ENCODE assay signal across 19 cellular contexts in genomic region chr6:87054143-87054833, GRCh38. TPM values are rescaled to one million over a fixed set of nuclear protein-coding genes. Genes with fewer than 3 reads are reported as not detected.
DNase-seq lines count a peak whose midpoint lies in the region; ATAC-seq and TF ChIP-seq lines count a peak whose summit lies in the region.
"Had no signal": no experiment of that assay in that cellular context is flagged by ENCODE, and none has a peak within 500 bp of the region (broad histone marks: within the 10 kb centered on the region; RNA-seq: fewer than 3 reads in every experiment).

No MANE protein-coding gene starts in this region.

- H3K9me3 ChIP-seq in MM.1S (replicated peaks; ENCODE audit: insufficient read depth, low read length) (no peaks in the 10 kb centered on the region), breast epithelium (no peaks in the 10 kb centered on the region)

- H3K4me3 ChIP-seq in MM.1S (ENCODE audit: low read length): peak overlapping the region; percentile 33
- no peak overlapping the region for H3K4me3 ChIP-seq in breast epithelium

- H3K36me3 Mint-ChIP-seq in stimulated activated naive B cell treated with anti-CD40 and anti-IgM and Interleukin-4, amounts not matched to agents 10 μg/mL and 1 μg/mL and 100 μg/mL, for 72 hours: no peaks in the 10 kb centered on the region
- no peaks in the 10 kb centered on the region for H3K36me3 Mint-ChIP-seq in activated CD4-positive, alpha-beta T cell treated with anti-CD3 and anti-CD28 coated beads, Interleukin-2, amount 10 ng/mL, durations not matched to agents 7 days and 5 days (ENCODE audit: low read depth)

- no peak for TF ChIP-seq CTCF in MM.1S (IDR thresholded peaks at IDR 0.05; ENCODE audit: low read length)
- no peak for TF ChIP-seq CTCF in breast epithelium (IDR thresholded peaks at IDR 0.05)

- H3K4me2 ChIP-seq in MM.1S (ENCODE audit: low read depth, low read length): peak overlapping the region; percentile 56

- peak overlapping the region; percentile 70; the same call in 1 of the 2 replicates for H3K27ac ChIP-seq in MM.1S (ENCODE audit: low read length)
- no peak overlapping the region for H3K27ac ChIP-seq in breast epithelium

- H2AFZ ChIP-seq in MM.1S (ENCODE audit: low read length): peak overlapping the region; percentile 41

- no peaks in the 10 kb centered on the region for H3K27me3 Mint-ChIP-seq in stimulated activated naive B cell treated with anti-CD40 and anti-IgM and Interleukin-4, amounts not matched to agents 10 μg/mL and 1 μg/mL and 100 μg/mL, for 72 hours
- H3K27me3 Mint-ChIP-seq in activated CD4-positive, alpha-beta T cell treated with anti-CD3 and anti-CD28 coated beads, Interleukin-2, amount 10 ng/mL, durations not matched to agents 7 days and 5 days: peaks cover 23% of the 10 kb centered on the region

- no peaks in the 10 kb centered on the region for H3K79me2 ChIP-seq in MM.1S (ENCODE audit: low read length)

- POLR2A ChIA-PET in activated CD4-positive, alpha-beta T cell treated with anti-CD3 and anti-CD28 coated beads, Interleukin-2, amount 10 ng/mL, durations not matched to agents 7 days and 5 days (lab: Charles Lee): no interaction called here

- ATAC-seq in GM19351 (IDR thresholded peaks at IDR 0.05; ENCODE audit: unreplicated experiment): peak; percentile 40
- peak; percentile 54 for ATAC-seq in GM21786 (IDR thresholded peaks at IDR 0.05; ENCODE audit: unreplicated experiment)
- peak; percentile 74 to 77 for ATAC-seq in stimulated activated naive B cell treated with anti-CD40 and anti-IgM and Interleukin-4, amounts not matched to agents 10 μg/mL and 1 μg/mL and 100 μg/mL, for 72 hours (replicated peaks)
- ATAC-seq: T-helper 17 cell had no signal

- CTCF ChIA-PET in activated CD4-positive, alpha-beta T cell treated with anti-CD3 and anti-CD28 coated beads, Interleukin-2, amount 10 ng/mL, durations not matched to agents 7 days and 5 days (lab: Charles Lee): interaction anchor here (0.6 to 0.9 kb wide), 3 partner anchors 8 to 285 kb away, joined by 3 to 4 read pairs (median 3); no protein-coding TSS in a partner anchor

- peak; percentile 58 for DNase-seq in MM.1S
- DNase-seq in stimulated activated naive B cell treated with anti-CD40 and anti-IgM and Interleukin-4, amounts not matched to agents 10 μg/mL and 1 μg/mL and 100 μg/mL, for 72 hours: no peak
- no peak for DNase-seq in NCI-H524 treated with DMSO at 0.1 percent for 48 hours (lab: John Stamatoyannopoulos, UW)
- DNase-seq in breast epithelium (ENCODE audit: low spot score in 2 of 2): no peak
- no peak for DNase-seq in activated CD4-positive, alpha-beta T cell treated with anti-CD3 and anti-CD28 coated beads, Interleukin-2, amount 10 ng/mL, durations not matched to agents 7 days and 5 days
- DNase-seq: ACHN; AML-193; CD4-positive, alpha-beta T cell; EL; NCI-H187 treated with DMSO at 0.1 percent for 48 hours; NCI-H345; NCI-H526 treated with DMSO at 0.1 percent for 48 hours; T-helper 17 cell had no signal

- H3K9ac ChIP-seq in MM.1S (ENCODE audit: low read length): peak overlapping the region; percentile 45; the same call in 1 of the 2 replicates

- peaks cover 30% of the 10 kb centered on the region for H3F3A ChIP-seq in MM.1S (ENCODE audit: insufficient read depth, low read length)

- H3K27ac Mint-ChIP-seq in stimulated activated naive B cell treated with anti-CD40 and anti-IgM and Interleukin-4, amounts not matched to agents 10 μg/mL and 1 μg/mL and 100 μg/mL, for 72 hours: peak overlapping the region; percentile 96
- H3K27ac Mint-ChIP-seq in activated CD4-positive, alpha-beta T cell treated with anti-CD3 and anti-CD28 coated beads, Interleukin-2, amount 10 ng/mL, durations not matched to agents 7 days and 5 days: no peak overlapping the region
- H3K27ac Mint-ChIP-seq: CD4-positive, alpha-beta T cell; T-helper 17 cell had no signal

- intact Hi-C loops in breast epithelium (cut with DNase I; ENCODE audit: low total_unique reads): no loop called here

- TF ChIP-seq POLR2A in breast epithelium (IDR thresholded peaks at IDR 0.05): no peak

- H4K20me1 ChIP-seq in MM.1S (ENCODE audit: insufficient read depth, low read length): no peaks in the 10 kb centered on the region

- H3K27me3 ChIP-seq in MM.1S (replicated peaks; ENCODE audit: insufficient read depth, low read length) (no peaks in the 10 kb centered on the region), breast epithelium (no peaks in the 10 kb centered on the region)

- H3K4me1 ChIP-seq in MM.1S (ENCODE audit: low read length): peaks cover 49% of the 10 kb centered on the region
- H3K4me1 ChIP-seq in breast epithelium: no peaks in the 10 kb centered on the region

- peak overlapping the region; percentile 62 to 64 for H3K4me3 Mint-ChIP-seq in stimulated activated naive B cell treated with anti-CD40 and anti-IgM and Interleukin-4, amounts not matched to agents 10 μg/mL and 1 μg/mL and 100 μg/mL, for 72 hours
- no peak overlapping the region for H3K4me3 Mint-ChIP-seq in activated CD4-positive, alpha-beta T cell treated with anti-CD3 and anti-CD28 coated beads, Interleukin-2, amount 10 ng/mL, durations not matched to agents 7 days and 5 days
- H3K4me3 Mint-ChIP-seq: CD4-positive, alpha-beta T cell; T-helper 17 cell had no signal

- peaks cover 14 to 32% of the 10 kb centered on the region in 2 donors for H3K4me1 Mint-ChIP-seq in stimulated activated naive B cell treated with anti-CD40 and anti-IgM and Interleukin-4, amounts not matched to agents 10 μg/mL and 1 μg/mL and 100 μg/mL, for 72 hours
- no peaks in the 10 kb centered on the region for H3K4me1 Mint-ChIP-seq in activated CD4-positive, alpha-beta T cell treated with anti-CD3 and anti-CD28 coated beads, Interleukin-2, amount 10 ng/mL, durations not matched to agents 7 days and 5 days

- no peaks in the 10 kb centered on the region for H3K36me3 ChIP-seq in MM.1S (replicated peaks; ENCODE audit: insufficient read depth, low read length)
- no peaks in the 10 kb centered on the region for H3K36me3 ChIP-seq in breast epithelium

- no peaks in the 10 kb centered on the region for H3K9me3 Mint-ChIP-seq in stimulated activated naive B cell treated with anti-CD40 and anti-IgM and Interleukin-4, amounts not matched to agents 10 μg/mL and 1 μg/mL and 100 μg/mL, for 72 hours
- H3K9me3 Mint-ChIP-seq in activated CD4-positive, alpha-beta T cell treated with anti-CD3 and anti-CD28 coated beads, Interleukin-2, amount 10 ng/mL, durations not matched to agents 7 days and 5 days: no peaks in the 10 kb centered on the region
- H3K9me3 Mint-ChIP-seq: CD4-positive, alpha-beta T cell had no signal

- no peaks in the 10 kb centered on the region for H3K9me2 ChIP-seq in MM.1S (replicated peaks; ENCODE audit: insufficient read depth, low read length)

RNA-seq across cellular contexts. Expression of gene CGA, which starts 40.6 kb away (rescaled TPM):
- not detected for total RNA-seq in breast epithelium
- not detected for total RNA-seq in activated CD4-positive, alpha-beta T cell treated with anti-CD3 and anti-CD28 coated beads, Interleukin-2, amount 10 ng/mL, durations not matched to agents 7 days and 5 days
- total RNA-seq: CD4-positive, alpha-beta T cell; H1; HT1080; OCI-LY7; RPMI7951 had no signal
